8 cellular contexts compared by ENCODE assay signal in the genomic region with DNA sequence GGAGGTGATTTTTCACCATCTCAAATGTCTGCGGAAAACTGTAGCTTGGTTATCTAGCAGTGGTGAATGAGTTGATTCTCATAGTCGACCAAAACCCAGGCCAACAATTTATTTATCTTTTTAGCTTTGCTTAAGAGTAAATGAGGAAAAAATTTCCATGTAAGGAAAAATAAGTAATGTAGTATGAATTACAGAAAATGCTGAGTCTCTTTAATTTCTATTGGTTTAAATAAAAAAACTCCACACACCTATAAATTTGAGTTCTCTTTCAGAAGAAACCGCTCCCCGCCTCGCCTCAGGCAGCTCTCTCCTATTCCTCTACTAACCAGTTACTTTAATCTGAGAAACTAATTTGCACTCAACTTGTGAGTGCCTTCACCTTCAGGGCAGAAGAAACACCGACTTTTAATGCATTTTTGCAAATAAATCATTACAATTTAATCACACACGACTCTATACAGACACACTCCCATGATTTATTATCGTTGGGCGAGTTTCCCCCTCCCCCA. TPM values are rescaled to one million over a fixed set of nuclear protein-coding genes. Genes with fewer than 3 reads are reported as not detected.
A peak's percentile ranks its signal among the peaks of the same experiment; 100 is the strongest.
DNase-seq lines count a peak whose midpoint lies in the region; ATAC-seq, FAIRE-seq and TF ChIP-seq lines count a peak whose summit lies in the region.

No MANE protein-coding gene starts in this region.

- H3K27me3 Mint-ChIP-seq in activated CD4-positive, alpha-beta T cell treated with anti-CD3 and anti-CD28 coated beads for 36 hours = peaks cover 32% of the 10 kb centered on the region

- no peaks in the 10 kb centered on the region for H3K36me3 ChIP-seq in H1 (ENCODE audit: control insufficient read depth in 2 of 4, insufficient read depth in 4 of 4, low read length in 3 of 4)
- no peaks in the 10 kb centered on the region for H3K36me3 ChIP-seq in osteoblast (ENCODE audit: insufficient read depth, low read length)

- H3K14ac ChIP-seq in H1 (ENCODE audit: insufficient read length) = no peak overlapping the region

- H4K8ac ChIP-seq in H1 (ENCODE audit: extremely low read depth, insufficient read depth, low read length) = no peak overlapping the region

- H3K27me3 ChIP-seq in H1 (replicated peaks in 1 of 4; ENCODE audit: control insufficient read depth in 3 of 4, extremely low read depth in 1 of 4, insufficient read depth in 3 of 4, low read length in 3 of 4) = peaks cover 26 to 51% (median 42%) of the 10 kb centered on the region in 4 experiments
- peaks cover 21% of the 10 kb centered on the region for H3K27me3 ChIP-seq in osteoblast (ENCODE audit: insufficient read depth, low read length)

- no peak overlapping the region for H3K4ac ChIP-seq in H1 (replicated peaks; ENCODE audit: insufficient read length, low read depth, low read length)

- H3K4me1 ChIP-seq in H1 (replicated peaks in 1 of 4; ENCODE audit: control insufficient read depth in 3 of 4, insufficient read depth in 4 of 4, low read length in 3 of 4) (peaks cover 0 to 14% (median 3%) of the 10 kb centered on the region in 4 experiments; a peak in 5 of 7 replicates), osteoblast (ENCODE audit: insufficient read depth, low read length) (peaks cover 17% of the 10 kb centered on the region)

- CTCF ChIA-PET in activated CD4-positive, alpha-beta T cell treated with anti-CD3 and anti-CD28 coated beads for 36 hours (lab: Charles Lee) = interaction anchor here (0.6 to 1.4 kb wide), 5 partner anchors 11 to 325 kb away, joined by 3 to 5 read pairs (median 3); no protein-coding TSS in a partner anchor
- CTCF ChIA-PET in H1 (lab: Charles Lee; ENCODE audit: partially characterized antibody) = interaction anchor here (1.1 to 5.7 kb wide), 8 partner anchors 10 to 504 kb away, joined by 3 to 43 read pairs (median 4); no protein-coding TSS in a partner anchor

- FAIRE-seq in H1 (lab: Jason Lieb, UNC) = no peak

- no peak overlapping the region for H4K5ac ChIP-seq in H1 (ENCODE audit: insufficient read length, low read depth, low read length)

- H3K4me3 ChIP-seq in LNCaP clone FGC (ENCODE audit: low read depth, low read length) (peak overlapping the region; percentile 82), H1 (ENCODE audit: extremely low read depth in 1 of 4, insufficient read depth in 2 of 4, low read depth in 3 of 4, low read length in 4 of 4) (peak overlapping the region; percentile 87 to 95 (median 92)), osteoblast (ENCODE audit: insufficient read depth, low read length) (peak overlapping the region; percentile 90)

- H3K79me2 ChIP-seq in H1 (ENCODE audit: control insufficient read depth in 1 of 2, insufficient read depth in 2 of 2, low read length in 2 of 2) = peaks cover 0 to 30% of the 10 kb centered on the region in 2 experiments; a peak in 2 of 4 replicates
- H3K79me2 ChIP-seq in osteoblast (ENCODE audit: insufficient read depth, low read length) = peaks cover 38% of the 10 kb centered on the region

- H3K4me1 Mint-ChIP-seq in activated CD4-positive, alpha-beta T cell treated with anti-CD3 and anti-CD28 coated beads for 36 hours = peaks cover 54% of the 10 kb centered on the region

- ATAC-seq in activated CD4-positive, alpha-beta T cell treated with anti-CD3 and anti-CD28 coated beads for 36 hours = peak; percentile 18

- no peak overlapping the region for H3K56ac ChIP-seq in H1 (replicated peaks; ENCODE audit: insufficient read length, low read depth, low read length)

- H3K27ac ChIP-seq in H1 (ENCODE audit: low read depth, low read length) = no peak overlapping the region
- H3K27ac ChIP-seq in osteoblast (ENCODE audit: low read depth, low read length) = peak overlapping the region; percentile 76

- H3K36me3 Mint-ChIP-seq in activated CD4-positive, alpha-beta T cell treated with anti-CD3 and anti-CD28 coated beads for 36 hours (ENCODE audit: low read depth) = peaks cover 20% of the 10 kb centered on the region

- POLR2A ChIA-PET in activated CD4-positive, alpha-beta T cell treated with anti-CD3 and anti-CD28 coated beads for 36 hours (lab: Charles Lee) = interaction anchor here (1.0 to 1.2 kb wide), 2 partner anchors 10 to 11 kb away, joined by 3 read pairs; no protein-coding TSS in a partner anchor
- POLR2A ChIA-PET in H1 (lab: Charles Lee; ENCODE audit: partially characterized antibody) = interaction anchor here (0.6 to 1.8 kb wide), 6 partner anchors 11 to 50 kb away, joined by 3 to 11 read pairs (median 4); no protein-coding TSS in a partner anchor

- H3K27ac Mint-ChIP-seq in activated CD4-positive, alpha-beta T cell treated with anti-CD3 and anti-CD28 coated beads for 36 hours = peak overlapping the region; percentile 81

- no peaks in the 10 kb centered on the region for H3K9me3 ChIP-seq in H1 (ENCODE audit: insufficient read depth in 2 of 2, low read depth in 1 of 2, low read length in 1 of 2)
- no peaks in the 10 kb centered on the region for H3K9me3 ChIP-seq in osteoblast (ENCODE audit: low read depth, low read length)

- no peak for TF ChIP-seq RAD21 in H1 (IDR thresholded peaks at IDR 0.05 in 1 of 2, conservative IDR thresholded peaks at IDR 0.05 in 1 of 2; ENCODE audit: low read depth in 2 of 2, low read length in 2 of 2)

- no peak overlapping the region for H2BK20ac ChIP-seq in H1 (ENCODE audit: low read length)

- H3K9me3 Mint-ChIP-seq in activated CD4-positive, alpha-beta T cell treated with anti-CD3 and anti-CD28 coated beads for 36 hours (ENCODE audit: low read depth) = peaks cover 12% of the 10 kb centered on the region

- H3K18ac ChIP-seq in H1 (ENCODE audit: extremely low read depth, low read length) = no peak overlapping the region

- H3K9ac ChIP-seq in H1 (replicated peaks in 1 of 4; ENCODE audit: extremely low read depth in 1 of 4, low read depth in 3 of 4, low read length in 3 of 4) = peak overlapping the region in 2 of 4 experiments; percentile 6 to 14; a peak in 2 of 7 replicates

- H3K23me2 ChIP-seq in H1 (ENCODE audit: low read depth, low read length) = peaks cover 29% of the 10 kb centered on the region; the same call in 1 of the 2 replicates

- H3K4me2 ChIP-seq in H1 (ENCODE audit: insufficient read depth in 1 of 2, low read depth in 2 of 2, low read length in 2 of 2) (peak overlapping the region; percentile 80 to 92), osteoblast (ENCODE audit: insufficient read depth, low read length) (peak overlapping the region; percentile 88)

- TF ChIP-seq POLR2A in H1 (IDR thresholded peaks at IDR 0.05; ENCODE audit: control extremely low read depth in 1 of 2, low read depth in 2 of 2, low read length in 2 of 2) = no peak

- no peak overlapping the region for H4K91ac ChIP-seq in H1 (replicated peaks; ENCODE audit: insufficient read length, low read length)

- no peak overlapping the region for H2BK15ac ChIP-seq in H1 (ENCODE audit: low read length)

- H3K4me3 Mint-ChIP-seq in activated CD4-positive, alpha-beta T cell treated with anti-CD3 and anti-CD28 coated beads for 36 hours = peak overlapping the region; percentile 95

- no peak overlapping the region for H3K23ac ChIP-seq in H1 (ENCODE audit: insufficient read length)

- H4K20me1 ChIP-seq in H1 (replicated peaks in 1 of 2; ENCODE audit: control insufficient read depth in 1 of 2, insufficient read depth in 2 of 2, low read length in 2 of 2) (peaks cover 0 to 6% of the 10 kb centered on the region in 2 experiments), osteoblast (ENCODE audit: insufficient read depth, low read length) (no peaks in the 10 kb centered on the region)

- H2BK5ac ChIP-seq in H1 (ENCODE audit: low read depth, low read length) = no peak overlapping the region

- no peaks in the 10 kb centered on the region; the same call in 1 of the 2 replicates for H3K79me1 ChIP-seq in H1 (ENCODE audit: low read depth, low read length)

- H2BK12ac ChIP-seq in H1 (ENCODE audit: low read depth, low read length) = no peak overlapping the region

- no peak overlapping the region for H2AK5ac ChIP-seq in H1 (ENCODE audit: low read depth, low read length)

- intact Hi-C loops in activated CD4-positive, alpha-beta T cell treated with anti-CD3 and anti-CD28 coated beads for 36 hours (cut with DNase I, micrococcal nuclease) = loop anchor here (1.0 to 10.0 kb wide), 8 partner anchors 11 to 1653 kb away; a partner anchor contains a TSS

- no peak for DNase-seq in activated CD4-positive, alpha-beta T cell treated with anti-CD3 and anti-CD28 coated beads for 36 hours
- DNase-seq in activated CD4-positive, alpha-beta T cell treated with anti-CD3 and anti-CD28 coated beads, Interleukin-2, amount 50 U/mL, for 1 hour = no peak
- DNase-seq in LNCaP clone FGC (ENCODE audit: low read depth) (no peak), H1 (ENCODE audit: low read depth in 1 of 2, low spot score in 2 of 2) (no peak), osteoblast (ENCODE audit: insufficient read length, low spot score, missing footprints) (no peak), SIG-M5 treated with dmso at 0.1 percent for 504 hours (lab: John Stamatoyannopoulos, UW; ENCODE audit: unreplicated experiment) (no peak), COLO668 (lab: John Stamatoyannopoulos, UW; ENCODE audit: unreplicated experiment) (no peak), occipital lobe (lab: John Stamatoyannopoulos, UW) (no peak)

- TF ChIP-seq CTCF in LNCaP clone FGC (IDR thresholded peaks at IDR 0.05; ENCODE audit: control insufficient read depth, extremely low read depth, insufficient read depth) (no peak), H1 (IDR thresholded peaks at IDR 0.05; ENCODE audit: control extremely low read depth in 1 of 3, insufficient read depth in 1 of 3, low read depth in 1 of 3, low read length in 3 of 3) (no peak), osteoblast (IDR thresholded peaks at IDR 0.05; ENCODE audit: extremely low read depth, low read depth, low read length) (no peak)

- TF ChIP-seq EP300 in H1 (IDR thresholded peaks at IDR 0.05; ENCODE audit: borderline replicate concordance in 1 of 2, low read depth in 2 of 2, low read length in 2 of 2) = no peak

- 3% methylated on average over 9 of the region's 9 CpGs; no CpG with 5 or more reads in 1 of the 2 experiments for WGBS in H1 (ENCODE audit: extremely low coverage in 1 of 2, insufficient coverage in 1 of 2, insufficient read length in 1 of 2, insufficient replicate concordance in 2 of 2, low coverage in 1 of 2, low lambda C conversion rate in 2 of 2, missing lambda C conversion rate in 1 of 2), 2 experiments

- peak overlapping the region; percentile 84 for H2AFZ ChIP-seq in H1 (ENCODE audit: low read length)
- peak overlapping the region; percentile 98 for H2AFZ ChIP-seq in osteoblast (ENCODE audit: low read length)

- H2BK120ac ChIP-seq in H1 (replicated peaks; ENCODE audit: low read depth, low read length) = no peak overlapping the region

RNA-seq across cellular contexts. Expression of a gene that starts 0.5 kb away (rescaled TPM):
- total RNA-seq in activated CD4-positive, alpha-beta T cell treated with anti-CD3 and anti-CD28 coated beads for 36 hours = 10 to 100 TPM; 44.9 to 61.6 TPM
- 27.9 and 29.5 TPM in 2 replicates for total RNA-seq in H1 (2021; fragmentation: NEBNext Ultra II Directional; extraction: Animal tissue kit (Norgen Biotek cat#: 25700))
- 1.6 and 2.0 TPM in 2 replicates for polyA plus RNA-seq in H1 (2011; rRNA removed)
- 5.4 TPM for polyA plus RNA-seq in H1 (2011; cell fraction: cytosol; rRNA removed)
- polyA plus RNA-seq in H1 (2011; cell fraction: nucleus; rRNA removed) = 4.0 TPM
- 18.4 to 20.9 TPM (median 19.2 TPM) in 4 replicates for polyA plus RNA-seq in H1 (2012, experiment 1 of 2)
- 1.1 TPM for polyA plus RNA-seq in H1 (2012, experiment 2 of 2)
- 23.7 TPM for polyA plus RNA-seq in H1 (2013, experiment 1 of 2)
- polyA plus RNA-seq in H1 (2013, experiment 2 of 2) = 22.1 TPM
- polyA minus RNA-seq in H1 (2011; rRNA and poly(A)+ RNA removed) = 8.3 and 15.4 TPM in 2 replicates
- 10.4 TPM for polyA minus RNA-seq in H1 (2011; cell fraction: cytosol; rRNA and poly(A)+ RNA removed)
- 28.0 TPM for polyA minus RNA-seq in H1 (2011; cell fraction: nucleus; rRNA and poly(A)+ RNA removed)
- total RNA-seq in osteoblast (69.8 and 73.1 TPM in 2 replicates), occipital lobe (47.6 TPM)

RNA-seq across cellular contexts. Expression of a gene that starts 3.1 kb away (rescaled TPM):
- total RNA-seq in activated CD4-positive, alpha-beta T cell treated with anti-CD3 and anti-CD28 coated beads for 36 hours = not detected
- total RNA-seq in H1 (2021; fragmentation: NEBNext Ultra II Directional; extraction: Animal tissue kit (Norgen Biotek cat#: 25700)) = 0.11 and 0.29 TPM in 2 replicates
- 0.03 TPM in 2 replicates for polyA plus RNA-seq in H1 (2011; rRNA removed)
- 0.04 TPM for polyA plus RNA-seq in H1 (2011; cell fraction: cytosol; rRNA removed)
- 0.10 TPM for polyA plus RNA-seq in H1 (2011; cell fraction: nucleus; rRNA removed)
- polyA plus RNA-seq in H1 (2012, experiment 1 of 2) = 0.04 to 0.12 TPM (median 0.08 TPM) in 3 of 4 replicates, not detected in the other
- not detected for polyA plus RNA-seq in H1 (2012, experiment 2 of 2)
- 0.18 TPM for polyA plus RNA-seq in H1 (2013, experiment 1 of 2)
- polyA plus RNA-seq in H1 (2013, experiment 2 of 2) = 0.06 TPM
- 0.10 TPM in 1 of 2 replicates, not detected in the other for polyA minus RNA-seq in H1 (2011; rRNA and poly(A)+ RNA removed)
- polyA minus RNA-seq in H1 (2011; cell fraction: cytosol; rRNA and poly(A)+ RNA removed) = not detected
- polyA minus RNA-seq in H1 (2011; cell fraction: nucleus; rRNA and poly(A)+ RNA removed) = not detected
- total RNA-seq in osteoblast (11.2 and 12.3 TPM in 2 replicates), occipital lobe (not detected)
